8 cellular contexts compared by ENCODE assay signal in genomic region chr1:203627819-203628184, GRCh38. TPM values are rescaled to one million over a fixed set of nuclear protein-coding genes. Genes with fewer than 3 reads are reported as not detected.
DNase-seq lines count a peak whose midpoint lies in the region; ATAC-seq and TF ChIP-seq lines count a peak whose summit lies in the region.

No MANE protein-coding gene starts in this region.

- no peaks in the 10 kb centered on the region for H3K9me3 Mint-ChIP-seq in activated naive CD4-positive, alpha-beta T cell treated with anti-CD3 and anti-CD28 coated beads, Interleukin-2, amount 50 U/mL, for 72 hours

- ATAC-seq in activated naive CD4-positive, alpha-beta T cell treated with anti-CD3 and anti-CD28 coated beads, Interleukin-2, amount 50 U/mL, for 72 hours = peak; percentile 7 to 33
- ATAC-seq in left ventricle myocardium superior = peak; percentile 17
- ATAC-seq in GM21619 (IDR thresholded peaks at IDR 0.05; ENCODE audit: unreplicated experiment) = no peak
- ATAC-seq in HG03432 (IDR thresholded peaks at IDR 0.05; ENCODE audit: unreplicated experiment) = no peak

- intact Hi-C loops in left ventricle myocardium superior (cut with micrococcal nuclease) = loop anchor here (5.0 kb wide), 1 partner anchor 64 kb away; no protein-coding TSS in a partner anchor

- no peak for TF ChIP-seq CTCF in retinal pigment epithelial cell (conservative IDR thresholded peaks at IDR 0.05; ENCODE audit: low read depth, low read length)

- H3K27ac Mint-ChIP-seq in activated naive CD4-positive, alpha-beta T cell treated with anti-CD3 and anti-CD28 coated beads, Interleukin-2, amount 50 U/mL, for 72 hours = peak overlapping the region; percentile 88 to 94

- H3K36me3 Mint-ChIP-seq in activated naive CD4-positive, alpha-beta T cell treated with anti-CD3 and anti-CD28 coated beads, Interleukin-2, amount 50 U/mL, for 72 hours = peaks cover 0 to 29% of the 10 kb centered on the region in 2 donors

- H3K4me3 ChIP-seq in retinal pigment epithelial cell (ENCODE audit: low read length) = peak overlapping the region; percentile 95

- DNase-seq in D341Med (ENCODE audit: low spot score) (peak; percentile 34), LHCN-M2 (ENCODE audit: low read depth) (peak; percentile 48), left ventricle myocardium superior (peak; percentile 49), retinal pigment epithelial cell (ENCODE audit: low read depth) (no peak), GOT3 (lab: John Stamatoyannopoulos, UW) (no peak)
- DNase-seq in activated naive CD4-positive, alpha-beta T cell treated with anti-CD3 and anti-CD28 coated beads, Interleukin-2, amount 50 U/mL, for 72 hours (ENCODE audit: low spot score in 2 of 2) = peak in 1 of 2 donors; percentile 30

RNA-seq across cellular contexts. Expression of gene ATP2B4, which starts 1.2 kb away (rescaled TPM):
- total RNA-seq in LHCN-M2 (2014; rRNA removed) (24.8 and 25.8 TPM in 2 replicates), left ventricle myocardium superior (69.5 TPM)
- 17.4 TPM for polyA plus RNA-seq in LHCN-M2 (2012)
- total RNA-seq in activated naive CD4-positive, alpha-beta T cell treated with anti-CD3 and anti-CD28 coated beads, Interleukin-2, amount 50 U/mL, for 72 hours = 10 to 100 TPM; 12.2 to 56.1 TPM

Comparison
In these comparisons a context has a peak if more than half of its experiments do, and no peak if none do; other contexts are left out.
1. DNase-seq: peak in D341Med (single experiment), LHCN-M2 (single experiment) and left ventricle myocardium superior (single experiment); none in retinal pigment epithelial cell (single experiment) and GOT3 (single experiment).
2. ATAC-seq: peak in activated naive CD4-positive, alpha-beta T cell treated with anti-CD3 and anti-CD28 coated beads, Interleukin-2, amount 50 U/mL, for 72 hours (2 of 2) and left ventricle myocardium superior (single experiment); none in GM21619 (single experiment) and HG03432 (single experiment).